Comparison of ENCODE assay signal across 9 cellular contexts in the genomic region with DNA sequence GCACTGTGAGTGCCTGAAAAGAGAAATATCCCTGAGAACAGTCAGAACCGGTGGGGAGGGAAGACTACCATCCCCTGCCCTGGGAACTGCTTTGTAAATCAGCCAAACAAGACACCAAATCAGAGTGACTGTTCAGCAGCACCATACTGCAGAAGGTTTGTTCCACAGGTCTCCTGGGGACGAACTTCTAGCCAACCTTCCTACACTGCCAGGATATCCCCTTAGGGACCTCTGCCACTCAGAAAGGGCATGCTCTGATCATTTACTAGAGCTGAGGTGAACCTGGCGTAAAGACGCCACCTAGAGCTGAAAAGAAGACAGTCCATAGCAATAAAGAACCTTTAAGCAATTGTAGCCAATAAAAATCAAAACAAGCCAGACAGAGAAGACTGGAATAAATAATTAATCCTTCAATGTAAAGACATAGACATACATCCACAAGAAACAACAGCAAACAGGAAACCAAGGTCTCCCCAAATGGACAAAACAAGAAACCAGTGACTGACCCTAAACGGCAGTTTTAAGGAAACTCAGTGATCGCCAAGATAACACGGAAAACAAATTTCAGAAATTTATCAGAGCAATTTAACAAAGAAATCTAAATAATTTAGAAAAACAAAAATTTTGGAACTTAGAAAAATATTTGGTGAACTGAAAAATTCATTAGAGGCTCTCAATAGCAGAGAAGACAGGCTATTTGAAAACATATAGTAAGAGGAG.
DNase-seq lines count a peak whose midpoint lies in the region; ATAC-seq, FAIRE-seq and TF ChIP-seq lines count a peak whose summit lies in the region.
"Had no signal": no experiment of that assay in that cellular context is flagged by ENCODE, and none has a peak within 500 bp of the region (broad histone marks: within the 10 kb centered on the region; RNA-seq: fewer than 3 reads in every experiment).

No MANE protein-coding gene starts in this region.

- no peaks in the 10 kb centered on the region for H3K79me2 ChIP-seq in DOHH2 (ENCODE audit: control insufficient read depth, low read length)

- intact Hi-C loops in heart left ventricle (cut with DNase I), result loop anchor here in 9 of 10 donors (2.0 to 10.0 kb wide), 5 partner anchors 231 to 276 kb away; a partner anchor contains a TSS

- WGBS in heart left ventricle, 4 donors, result 52 to 53% (median 53%) methylated on average over 7 of the region's 7 CpGs
- 46 to 55% (median 47%) methylated on average over 7 of the region's 7 CpGs for WGBS in small intestine, 3 donors

- H3K27me3 ChIP-seq in DOHH2 (ENCODE audit: control insufficient read depth, low read length) (no peaks in the 10 kb centered on the region), heart left ventricle (no peaks in the 10 kb centered on the region), small intestine (ENCODE audit: control insufficient read depth in 2 of 2, insufficient read depth in 2 of 2, low read length in 2 of 2) (no peaks in the 10 kb centered on the region)

- no peaks in the 10 kb centered on the region for H3K36me3 ChIP-seq in DOHH2 (ENCODE audit: control insufficient read depth, low read length)
- H3K36me3 ChIP-seq in heart left ventricle, result no peaks in the 10 kb centered on the region
- H3K36me3 ChIP-seq in small intestine (ENCODE audit: control insufficient read depth in 2 of 2, insufficient read depth in 2 of 2, low read length in 2 of 2), result no peaks in the 10 kb centered on the region

- H3F3A ChIP-seq in DOHH2 (ENCODE audit: control insufficient read depth, insufficient read depth), result peaks cover 4% of the 10 kb centered on the region; the same call in 1 of the 2 replicates

- H3K4me2 ChIP-seq in DOHH2 (ENCODE audit: low read length), result peak overlapping the region; percentile 53

- no peaks in the 10 kb centered on the region for H3K9me2 ChIP-seq in DOHH2 (replicated peaks; ENCODE audit: control insufficient read depth, low read length)

- peak overlapping the region; percentile 45 for H3K4me3 ChIP-seq in DOHH2 (ENCODE audit: low read length)
- peak overlapping the region in 2 of 12 donors; percentile 17 to 35 for H3K4me3 ChIP-seq in heart left ventricle
- H3K4me3 ChIP-seq in small intestine (ENCODE audit: low read depth in 1 of 2, low read length in 2 of 2), result no peak overlapping the region

- peak; percentile 74 for ATAC-seq in GM21619 (IDR thresholded peaks at IDR 0.05; ENCODE audit: unreplicated experiment)
- peak in 3 of 4 donors; percentile 82 to 86 (median 82) for ATAC-seq in heart left ventricle
- ATAC-seq in GM21528 (IDR thresholded peaks at IDR 0.05; ENCODE audit: low FRiP score, unreplicated experiment), result no peak

- DNase-seq in HuH-7 (ENCODE audit: low spot score) (peak; percentile 72), RPMI7951 (ENCODE audit: low read depth) (peak; percentile 80), heart left ventricle (peak in 1 of 5 donors; percentile 23), small intestine (peak; percentile 58)
- peak; percentile 78 for DNase-seq in activated effector memory CD4-positive, alpha-beta T cell treated with anti-CD3 and anti-CD28 coated beads, Interleukin-2, amount 50 U/mL, for 16 hours

- H3K9me3 ChIP-seq in DOHH2 (ENCODE audit: control insufficient read depth, insufficient read depth, low read length) (no peaks in the 10 kb centered on the region), heart left ventricle (peaks cover 0 to 8% (median 0%) of the 10 kb centered on the region in 12 donors), small intestine (ENCODE audit: control insufficient read depth, low read depth) (no peaks in the 10 kb centered on the region)

- TF ChIP-seq POLR2A in heart left ventricle (IDR thresholded peaks at IDR 0.05), result no peak

- TF ChIP-seq CTCF in DOHH2 (IDR thresholded peaks at IDR 0.05; ENCODE audit: low read depth, low read length, poor library complexity, severe bottlenecking), result peak; percentile 86
- TF ChIP-seq CTCF in heart left ventricle (IDR thresholded peaks at IDR 0.05), result peak; percentile 30 to 58 (median 49)

- H3K27ac ChIP-seq in DOHH2 (ENCODE audit: low read depth, low read length) (no peak overlapping the region), heart left ventricle (no peak overlapping the region), small intestine (ENCODE audit: low read depth in 1 of 2, low read length in 1 of 2) (no peak overlapping the region)

- no peak for FAIRE-seq in small intestine (lab: Jason Lieb, UNC)
- FAIRE-seq: endometrium had no signal

- H4K20me1 ChIP-seq in DOHH2 (ENCODE audit: control insufficient read depth, insufficient read depth, low read depth, low read length), result no peaks in the 10 kb centered on the region

- peaks cover 25% of the 10 kb centered on the region for H3K4me1 ChIP-seq in DOHH2 (ENCODE audit: control insufficient read depth, low read length)
- H3K4me1 ChIP-seq in heart left ventricle, result no peaks in the 10 kb centered on the region
- no peaks in the 10 kb centered on the region for H3K4me1 ChIP-seq in small intestine (ENCODE audit: control insufficient read depth in 2 of 2, insufficient read depth in 1 of 2, low read depth in 1 of 2, low read length in 1 of 2)
